1 cellular context compared by ENCODE assay signal in genomic region chr11:116870054-116870453, GRCh38.
TF ChIP-seq lines count a peak whose summit lies in the region.

No MANE protein-coding gene starts in this region.

TF ChIP-seq in IMR-90, 13 proteins besides CTCF, POLR2A, EP300 and RAD21:
- TF ChIP-seq CHD1 (IDR thresholded peaks at IDR 0.05; ENCODE audit: low read depth, low read length) (no peak), NFE2L2 (IDR thresholded peaks at IDR 0.05; ENCODE audit: low read depth, low read length) (no peak), SMC3 (IDR thresholded peaks at IDR 0.05; ENCODE audit: low read depth, low read length) (no peak), MXI1 (IDR thresholded peaks at IDR 0.05; ENCODE audit: borderline replicate concordance, low read depth, low read length) (no peak), USF2 (IDR thresholded peaks at IDR 0.05; ENCODE audit: low read depth, low read length) (no peak), MAZ (IDR thresholded peaks at IDR 0.05; ENCODE audit: borderline replicate concordance, low read depth, low read length) (no peak), RFX5 (IDR thresholded peaks at IDR 0.05; ENCODE audit: low read depth, low read length) (no peak), ELK1 (IDR thresholded peaks at IDR 0.05; ENCODE audit: borderline replicate concordance, low read depth, low read length) (no peak), RCOR1 (IDR thresholded peaks at IDR 0.05; ENCODE audit: insufficient replicate concordance, low read length) (no peak), MAFK (IDR thresholded peaks at IDR 0.05; ENCODE audit: low read depth, low read length) (no peak), CEBPB (IDR thresholded peaks at IDR 0.05; ENCODE audit: low read depth, low read length) (no peak), FOS (IDR thresholded peaks at IDR 0.05; ENCODE audit: low read depth, low read length) (no peak), BHLHE40 (IDR thresholded peaks at IDR 0.05; ENCODE audit: low read depth, low read length) (no peak)
